In the genomic region with DNA sequence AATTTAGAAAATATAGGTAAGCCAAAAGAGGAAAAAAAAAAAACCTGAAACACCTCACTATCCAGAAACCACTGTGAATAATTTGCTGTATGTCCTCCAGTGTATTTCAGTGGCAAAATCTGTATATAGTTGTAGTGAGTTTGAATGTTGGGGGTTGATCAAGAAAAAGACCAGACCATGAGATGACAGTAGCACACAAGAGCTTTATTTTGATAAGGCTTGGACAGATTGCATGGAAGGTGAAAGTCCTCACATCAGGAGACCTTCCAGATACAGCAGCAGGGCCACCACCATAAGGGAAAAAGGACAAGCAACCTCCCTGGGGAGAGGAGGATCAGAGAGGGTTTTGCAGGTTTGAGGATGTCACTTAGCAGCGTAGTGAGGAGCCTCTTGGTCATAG, we compare ENCODE assay signal across 11 cellular contexts. TPM values are rescaled to one million over a fixed set of nuclear protein-coding genes. Genes with fewer than 3 reads are reported as not detected.
"Had no signal": no experiment of that assay in that cellular context is flagged by ENCODE, and none has a peak within 500 bp of the region (broad histone marks: within the 10 kb centered on the region; RNA-seq: fewer than 3 reads in every experiment).

No MANE protein-coding gene starts in this region.

- H3K9me3 Mint-ChIP-seq: HFFc6 had no signal

- ATAC-seq: HCT116, HepG2 had no signal

- FAIRE-seq: HepG2 had no signal

- H3K4me1 Mint-ChIP-seq: IgD-negative memory B cell had no signal

- H3K36me3 ChIP-seq: HAP-1 had no signal

- H3K9me3 ChIP-seq: HAP-1 had no signal

- H3K4me3 Mint-ChIP-seq: HFFc6, IgD-negative memory B cell had no signal

- H3K4me1 ChIP-seq: HAP-1 had no signal

- H3K27ac ChIP-seq: GM23248, HL-60 had no signal

- H3K4me3 ChIP-seq: GM23248, HAP-1 had no signal

- H3K27ac Mint-ChIP-seq: HFFc6, IgD-negative memory B cell had no signal

- DNase-seq: GM23248, GOT3, H7, HFFc6, KBM-7 had no signal

RNA-seq across cellular contexts. Expression of a gene that starts 16.2 kb away (rescaled TPM):
- total RNA-seq: H4 had no signal
